Comparison of ENCODE assay signal across 7 cellular contexts in the genomic region with DNA sequence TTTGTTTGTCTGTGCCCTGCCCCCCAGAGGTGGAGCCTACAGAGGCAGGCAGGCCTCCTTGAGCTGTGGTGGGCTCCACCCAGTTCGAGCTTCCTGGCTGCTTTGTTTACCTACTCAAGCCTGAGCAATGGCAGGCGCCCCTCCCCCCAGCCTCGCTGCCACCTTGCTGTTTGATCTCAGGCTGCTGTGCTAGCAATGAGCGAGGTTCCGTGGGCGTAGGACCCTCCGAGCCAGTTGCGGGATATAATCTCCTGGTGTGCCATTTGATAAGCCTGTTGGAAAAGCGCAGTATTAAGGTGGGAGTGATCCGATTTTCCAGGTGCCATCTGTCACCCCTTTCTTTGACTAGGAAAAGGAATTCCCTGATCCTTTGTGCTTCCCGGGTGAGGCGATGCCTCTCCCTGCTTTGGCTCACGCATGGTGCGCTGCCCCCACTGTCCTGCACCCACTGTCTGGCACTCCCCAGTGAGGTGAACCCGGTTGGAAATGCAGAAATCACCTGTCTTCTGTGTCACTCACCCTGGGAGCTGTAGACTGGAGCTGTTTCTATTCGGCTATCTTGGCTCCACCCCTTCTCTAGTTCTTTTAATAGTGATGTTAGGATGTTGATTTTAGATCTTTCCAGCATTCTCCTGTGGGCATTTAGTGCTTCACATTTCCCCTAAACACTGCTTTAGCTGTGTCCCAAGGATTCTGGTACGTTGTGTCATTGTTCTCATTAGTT.
DNase-seq lines count a peak whose midpoint lies in the region; ATAC-seq, FAIRE-seq and TF ChIP-seq lines count a peak whose summit lies in the region.
"Not testable (repeated sequence)": the region's sequence is repeated elsewhere in the genome, so short reads cannot be mapped to it uniquely, and the experiment has no call there.

No MANE protein-coding gene starts in this region.

- H3K9me3 Mint-ChIP-seq in Calu3 (ENCODE audit: low read depth, unreplicated experiment): not testable (repeated sequence)

- RAD21 ChIA-PET in HCT116 (lab: Charles Lee; ENCODE audit: low non-redundant PET in 1 of 2, low total read pairs in 2 of 2, uncharacterized antibody in 2 of 2, unreplicated experiment in 2 of 2): not testable (repeated sequence)

- H3K9me2 ChIP-seq in HCT116 (ENCODE audit: insufficient read depth); MM.1S (replicated peaks; ENCODE audit: insufficient read depth, low read length): not testable (repeated sequence)

- peaks cover 10% of the 10 kb centered on the region for H3K36me3 Mint-ChIP-seq in Calu3 (ENCODE audit: insufficient read depth, unreplicated experiment)

- TF ChIP-seq RAD21 in HCT116 (IDR thresholded peaks at IDR 0.05; ENCODE audit: low read depth): not testable (repeated sequence)

- H3K4me1 ChIP-seq in HCT116 (ENCODE audit: control insufficient read depth in 1 of 2, insufficient read depth in 2 of 2, low read length in 2 of 2); MM.1S (ENCODE audit: low read length); small intestine (ENCODE audit: control insufficient read depth in 2 of 2, insufficient read depth in 1 of 2, low read depth in 1 of 2, low read length in 1 of 2): not testable (repeated sequence)

- peak overlapping the region; percentile 56 for H3K27ac Mint-ChIP-seq in Calu3 (ENCODE audit: unreplicated experiment)

- CTCF ChIA-PET in Calu3 (lab: Charles Lee): interaction anchor here (1.0 kb wide), 2 partner anchors 52 to 54 kb away, joined by 3 read pairs; no protein-coding TSS in a partner anchor
- CTCF ChIA-PET in HCT116 (lab: Charles Lee): not testable (repeated sequence)

- FAIRE-seq in small intestine (lab: Jason Lieb, UNC): not testable (repeated sequence)

- TF ChIP-seq POLR2A in HCT116 (IDR thresholded peaks at IDR 0.05; ENCODE audit: borderline replicate concordance, extremely low read depth, insufficient read depth, insufficient read length): not testable (repeated sequence)

- 50 to 87% (median 77%) methylated on average over 16 to 17 of the region's 17 CpGs for WGBS in small intestine, 3 donors

- ATAC-seq in HCT116: peak; percentile 69

- H3K27ac ChIP-seq in HCT116 (ENCODE audit: low read depth, low read length); MM.1S (ENCODE audit: low read length); small intestine (ENCODE audit: low read depth in 1 of 2, low read length in 1 of 2): not testable (repeated sequence)

- H3K9me3 ChIP-seq in HCT116 (ENCODE audit: control insufficient read depth in 1 of 2, insufficient read depth in 1 of 2, low read depth in 1 of 2, low read length in 2 of 2); MM.1S (replicated peaks; ENCODE audit: insufficient read depth, low read length); small intestine (ENCODE audit: control insufficient read depth, low read depth): not testable (repeated sequence)

- H3K4me3 ChIP-seq in HCT116 (replicated peaks in 1 of 2; ENCODE audit: low read depth in 1 of 2, low read length in 2 of 2): peak overlapping the region; percentile 33 to 50
- H3K4me3 ChIP-seq in MM.1S (ENCODE audit: low read length): peak overlapping the region; percentile 46; the same call in 1 of the 2 replicates
- H3K4me3 ChIP-seq in small intestine (ENCODE audit: low read depth in 1 of 2, low read length in 2 of 2): not testable (repeated sequence)

- not testable (repeated sequence) for H3K27me3 ChIP-seq in HCT116 (ENCODE audit: insufficient read depth, low read length); MM.1S (replicated peaks; ENCODE audit: insufficient read depth, low read length); small intestine (ENCODE audit: control insufficient read depth in 2 of 2, insufficient read depth in 2 of 2, low read length in 2 of 2)

- H3K4me3 Mint-ChIP-seq in Calu3 (ENCODE audit: low read depth, unreplicated experiment): peak overlapping the region; percentile 77

- H3K36me3 ChIP-seq in HCT116 (ENCODE audit: control insufficient read depth in 1 of 2, insufficient read depth in 2 of 2, low read length in 2 of 2); MM.1S (replicated peaks; ENCODE audit: insufficient read depth, low read length); small intestine (ENCODE audit: control insufficient read depth in 2 of 2, insufficient read depth in 2 of 2, low read length in 2 of 2): not testable (repeated sequence)

- intact Hi-C loops in Calu3 (cut with micrococcal nuclease; ENCODE audit: unreplicated experiment); HCT116 (cut with micrococcal nuclease): not testable (repeated sequence)

- not testable (repeated sequence) for BruUV-seq in Calu3 (replicated peaks; lab: Mats Ljungman, UMichigan); HCT116 (replicated peaks; lab: Mats Ljungman, UMichigan)

- H4K20me1 ChIP-seq in HCT116 (ENCODE audit: insufficient read depth); MM.1S (ENCODE audit: insufficient read depth, low read length): not testable (repeated sequence)

- not testable (repeated sequence) for H3K79me2 ChIP-seq in HCT116 (ENCODE audit: insufficient read depth, low read length); MM.1S (ENCODE audit: low read length)

- H3K9ac ChIP-seq in HCT116 (ENCODE audit: low read length): not testable (repeated sequence)
- peak overlapping the region; percentile 29; the same call in 1 of the 2 replicates for H3K9ac ChIP-seq in MM.1S (ENCODE audit: low read length)

- H2AFZ ChIP-seq in HCT116 (ENCODE audit: low read depth, low read length, poor library complexity, severe bottlenecking) (peak overlapping the region; percentile 56), MM.1S (ENCODE audit: low read length) (peak overlapping the region; percentile 56)

- H3F3A ChIP-seq in MM.1S (ENCODE audit: insufficient read depth, low read length): not testable (repeated sequence)

- peak overlapping the region; percentile 70 for H3K4me2 ChIP-seq in HCT116 (ENCODE audit: low read length)
- peak overlapping the region; percentile 39; the same call in 1 of the 2 replicates for H3K4me2 ChIP-seq in MM.1S (ENCODE audit: low read depth, low read length)

- DNase-seq in Calu3: peak; percentile 66
- DNase-seq in HCT116 (ENCODE audit: low read depth, low spot score): not testable (repeated sequence)
- DNase-seq in MM.1S: peak; percentile 38
- peak; percentile 83 for DNase-seq in NCI-H748 (lab: John Stamatoyannopoulos, UW; ENCODE audit: unreplicated experiment)
- peak; percentile 27 to 43 for DNase-seq in SHP77 (lab: John Stamatoyannopoulos, UW)
- peak; percentile 2 for DNase-seq in dedifferentiated amniotic fluid mesenchymal stem cell (ENCODE audit: extremely low spot score)
- peak; percentile 11 for DNase-seq in small intestine

- H3K4me1 Mint-ChIP-seq in Calu3 (ENCODE audit: low read depth, unreplicated experiment): peaks cover 24% of the 10 kb centered on the region

- TF ChIP-seq CTCF in Calu3 (IDR thresholded peaks at IDR 0.05; ENCODE audit: unreplicated experiment); HCT116 (IDR thresholded peaks at IDR 0.05 in 2 of 3, conservative IDR thresholded peaks at IDR 0.05 in 1 of 3; ENCODE audit: borderline replicate concordance in 1 of 3, insufficient read depth in 1 of 3, low read depth in 2 of 3, low read length in 2 of 3); MM.1S (IDR thresholded peaks at IDR 0.05; ENCODE audit: low read length): not testable (repeated sequence)

- POLR2A ChIA-PET in HCT116 (lab: Charles Lee): not testable (repeated sequence)

- not testable (repeated sequence) for H3K27me3 Mint-ChIP-seq in Calu3 (ENCODE audit: unreplicated experiment)
